8 cellular contexts compared by ENCODE assay signal in the genomic region with DNA sequence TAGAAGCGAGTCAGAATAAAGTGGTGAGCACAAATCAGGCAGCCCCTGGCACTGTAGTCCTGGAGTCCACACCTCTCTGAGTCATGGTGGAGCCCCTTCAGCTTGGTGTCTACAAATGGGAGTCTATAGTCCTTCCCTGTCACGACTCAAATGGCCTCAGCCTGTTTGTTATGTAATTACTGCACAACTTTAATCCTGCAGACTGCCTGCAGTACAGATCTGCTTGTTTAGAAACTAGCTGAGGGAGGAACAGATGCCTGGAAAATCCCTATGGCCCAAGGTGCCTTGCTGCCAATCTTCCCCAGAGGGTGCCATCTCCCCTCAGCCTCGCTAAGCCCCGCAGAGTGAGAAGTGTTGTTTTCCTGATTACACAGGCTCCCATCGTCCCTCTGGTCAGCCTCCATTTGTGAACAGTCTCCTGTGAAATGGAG. TPM values are rescaled to one million over a fixed set of nuclear protein-coding genes. Genes with fewer than 3 reads are reported as not detected.
DNase-seq lines count a peak whose midpoint lies in the region; ATAC-seq and TF ChIP-seq lines count a peak whose summit lies in the region.

No MANE protein-coding gene starts in this region.

- TF ChIP-seq CTCF in HCT116 (IDR thresholded peaks at IDR 0.05 in 2 of 3, conservative IDR thresholded peaks at IDR 0.05 in 1 of 3; ENCODE audit: borderline replicate concordance in 1 of 3, insufficient read depth in 1 of 3, low read depth in 2 of 3, low read length in 2 of 3) (no peak), Panc1 (IDR thresholded peaks at IDR 0.05) (no peak), RWPE1 (conservative IDR thresholded peaks at IDR 0.05; ENCODE audit: low read depth) (no peak), BE2C (IDR thresholded peaks at IDR 0.05; ENCODE audit: low read depth, low read length) (no peak)

- H3K4me2 ChIP-seq in HCT116 (ENCODE audit: low read length): no peak overlapping the region

- H3K4me3 ChIP-seq in HCT116 (replicated peaks in 1 of 2; ENCODE audit: low read depth in 1 of 2, low read length in 2 of 2): no peak overlapping the region
- H3K4me3 ChIP-seq in Panc1 (ENCODE audit: low read depth in 2 of 2, low read length in 2 of 2): no peak overlapping the region
- no peak overlapping the region for H3K4me3 ChIP-seq in BE2C (ENCODE audit: low read depth, low read length)

- H2AFZ ChIP-seq in HCT116 (ENCODE audit: low read depth, low read length, poor library complexity, severe bottlenecking): no peak overlapping the region

- no peak for TF ChIP-seq POLR2A in HCT116 (IDR thresholded peaks at IDR 0.05; ENCODE audit: borderline replicate concordance, extremely low read depth, insufficient read depth, insufficient read length)

- ATAC-seq in HCT116 (peak; percentile 35), Panc1 (peak; percentile 33; the same call in 1 of the 2 replicates), sciatic nerve (peak; percentile 16)

- in situ Hi-C loops in Panc1 (cut with HindIII; ENCODE audit: low pct_unique_long_range_greater_than_20kb, low sequenced_read_pairs): no loop called here

- no peaks in the 10 kb centered on the region for H4K20me1 ChIP-seq in HCT116 (ENCODE audit: insufficient read depth)

- H3K27me3 ChIP-seq in HCT116 (ENCODE audit: insufficient read depth, low read length) (no peaks in the 10 kb centered on the region), Panc1 (ENCODE audit: control insufficient read depth, insufficient read depth, low read length) (no peaks in the 10 kb centered on the region), BE2C (no peaks in the 10 kb centered on the region)

- H3K9ac ChIP-seq in HCT116 (ENCODE audit: low read length): no peak overlapping the region

- H3K9me2 ChIP-seq in HCT116 (ENCODE audit: insufficient read depth): no peaks in the 10 kb centered on the region

- H3K36me3 ChIP-seq in HCT116 (ENCODE audit: control insufficient read depth in 1 of 2, insufficient read depth in 2 of 2, low read length in 2 of 2): peaks cover 8% of the 10 kb centered on the region in 2 experiments; a peak in 1 of 4 replicates
- no peaks in the 10 kb centered on the region for H3K36me3 ChIP-seq in Panc1 (ENCODE audit: control insufficient read depth, insufficient read depth, low read length)
- H3K36me3 ChIP-seq in BE2C: no peaks in the 10 kb centered on the region

- peaks cover 0 to 6% of the 10 kb centered on the region in 2 experiments; a peak in 1 of 4 replicates for H3K4me1 ChIP-seq in HCT116 (ENCODE audit: control insufficient read depth in 1 of 2, insufficient read depth in 2 of 2, low read length in 2 of 2)
- no peaks in the 10 kb centered on the region for H3K4me1 ChIP-seq in Panc1 (ENCODE audit: control insufficient read depth, insufficient read depth, low read length)
- H3K4me1 ChIP-seq in BE2C: no peaks in the 10 kb centered on the region

- POLR2A ChIA-PET in HCT116 (lab: Charles Lee) (interaction anchor here (0.8 kb wide), 1 partner anchor 439 kb away, joined by 3 read pairs; no protein-coding TSS in a partner anchor), Panc1 (lab: Charles Lee) (no interaction called here), RWPE1 (lab: Yijun Ruan, JAX; ENCODE audit: low non-redundant PET) (no interaction called here)

- H3K9me3 ChIP-seq in HCT116 (ENCODE audit: control insufficient read depth in 1 of 2, insufficient read depth in 1 of 2, low read depth in 1 of 2, low read length in 2 of 2) (no peaks in the 10 kb centered on the region), Panc1 (ENCODE audit: control insufficient read depth, insufficient read depth, low read depth, low read length) (no peaks in the 10 kb centered on the region), BE2C (no peaks in the 10 kb centered on the region)

- no peaks in the 10 kb centered on the region for H3K79me2 ChIP-seq in HCT116 (ENCODE audit: insufficient read depth, low read length)

- intact Hi-C loops in HCT116 (cut with micrococcal nuclease) (loop anchor here (5.0 to 10.0 kb wide), 2 partner anchors 275 to 618 kb away; no protein-coding TSS in a partner anchor), Panc1 (cut with micrococcal nuclease; ENCODE audit: unreplicated experiment) (loop anchor here (10.0 kb wide), 1 partner anchor 435 kb away; a partner anchor contains a TSS), sciatic nerve (cut with DNase I) (loop anchor here (2.0 to 5.0 kb wide), 2 partner anchors 139 to 177 kb away; no protein-coding TSS in a partner anchor)

- no peak for TF ChIP-seq RAD21 in HCT116 (IDR thresholded peaks at IDR 0.05; ENCODE audit: low read depth)

- CTCF ChIA-PET in HCT116 (lab: Charles Lee) (interaction anchor here (0.9 to 2.7 kb wide), 16 partner anchors 9 to 488 kb away, joined by 3 to 38 read pairs (median 4); a partner anchor contains a TSS), Panc1 (lab: Charles Lee) (interaction anchor here (0.9 to 3.0 kb wide), 3 partner anchors 139 to 438 kb away, joined by 4 to 19 read pairs (median 4); no protein-coding TSS in a partner anchor), RWPE1 (lab: Yijun Ruan, JAX) (interaction anchor here (0.8 to 3.4 kb wide), 4 partner anchors 54 to 432 kb away, joined by 3 to 34 read pairs (median 4); a partner anchor contains a TSS)

- RAD21 ChIA-PET in HCT116 (lab: Charles Lee; ENCODE audit: low non-redundant PET in 1 of 2, low total read pairs in 2 of 2, uncharacterized antibody in 2 of 2, unreplicated experiment in 2 of 2): interaction anchor here (0.6 to 1.7 kb wide), 5 partner anchors 137 to 439 kb away, joined by 3 to 5 read pairs (median 5); no protein-coding TSS in a partner anchor

- BruUV-seq in HCT116 (replicated peaks; lab: Mats Ljungman, UMichigan) (no TSS peak), Panc1 (replicated peaks; lab: Mats Ljungman, UMichigan) (no TSS peak)

- H3K27ac ChIP-seq in HCT116 (ENCODE audit: low read depth, low read length) (no peak overlapping the region), Panc1 (ENCODE audit: low read length) (no peak overlapping the region), RWPE1 (no peak overlapping the region)

- no peak for DNase-seq in HCT116 (ENCODE audit: low read depth, low spot score)
- DNase-seq in Panc1 (ENCODE audit: low read depth, low spot score): no peak
- peak; percentile 23 for DNase-seq in foreskin melanocyte
- DNase-seq in sciatic nerve (ENCODE audit: low spot score): peak; percentile 47
- DNase-seq in RKO (ENCODE audit: low spot score): no peak
- no peak for DNase-seq in HuH-7 (ENCODE audit: low spot score)
- no peak for DNase-seq in RWPE1 (ENCODE audit: low spot score)
- DNase-seq in BE2C: no peak

TF ChIP-seq in HCT116, 20 proteins besides CTCF, POLR2A, EP300 and RAD21:
- TF ChIP-seq, protein P1, sequence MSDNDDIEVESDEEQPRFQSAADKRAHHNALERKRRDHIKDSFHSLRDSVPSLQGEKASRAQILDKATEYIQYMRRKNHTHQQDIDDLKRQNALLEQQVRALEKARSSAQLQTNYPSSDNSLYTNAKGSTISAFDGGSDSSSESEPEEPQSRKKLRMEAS (IDR thresholded peaks at IDR 0.05): 0 out of 2 replicates have a peak, but pooled peaks have one; percentile 6
- TF ChIP-seq FOSL1 (IDR thresholded peaks at IDR 0.05; ENCODE audit: low read depth) (no peak), ZFX (IDR thresholded peaks at IDR 0.05) (no peak), YY1 (IDR thresholded peaks at IDR 0.05; ENCODE audit: extremely low read depth, insufficient replicate concordance, low read depth, low read length) (no peak), POLR2AphosphoS5 (IDR thresholded peaks at IDR 0.05; ENCODE audit: low read depth, low read length) (no peak)

RNA-seq across cellular contexts. Expression of a gene that starts 3.9 kb away (rescaled TPM):
- total RNA-seq in HCT116 (2021; ENCODE audit: unreplicated experiment) (not detected), Panc1 (2021; ENCODE audit: unreplicated experiment) (not detected), sciatic nerve (0.49 TPM)
- polyA plus RNA-seq in HCT116 (2012): 0.09 TPM in 1 of 2 replicates, not detected in the other
- 0.12 TPM for polyA plus RNA-seq in Panc1 (2012; ENCODE audit: insufficient read length)
- polyA plus RNA-seq in BE2C (2012; ENCODE audit: insufficient read depth, insufficient read length, low read depth): not detected

RNA-seq across cellular contexts. Expression of a gene that starts 53.0 kb away (rescaled TPM):
- total RNA-seq in HCT116 (2021; ENCODE audit: unreplicated experiment) (not detected), Panc1 (2021; ENCODE audit: unreplicated experiment) (not detected), sciatic nerve (0.31 TPM)
- 0.02 and 0.04 TPM in 2 replicates for polyA plus RNA-seq in HCT116 (2012)
- polyA plus RNA-seq in Panc1 (2012; ENCODE audit: insufficient read length): not detected
- polyA plus RNA-seq in BE2C (2012; ENCODE audit: insufficient read depth, insufficient read length, low read depth): not detected

RNA-seq across cellular contexts. Expression of a gene that starts 56.3 kb away (rescaled TPM):
- total RNA-seq in HCT116 (2021; ENCODE audit: unreplicated experiment): 15.8 TPM
- polyA plus RNA-seq in HCT116 (2012): 9.1 and 11.2 TPM in 2 replicates
- 8.7 TPM for total RNA-seq in Panc1 (2021; ENCODE audit: unreplicated experiment)
- 6.7 TPM for polyA plus RNA-seq in Panc1 (2012; ENCODE audit: insufficient read length)
- 60.6 TPM for total RNA-seq in sciatic nerve
- polyA plus RNA-seq in BE2C (2012; ENCODE audit: insufficient read depth, insufficient read length, low read depth): 0.52 TPM

Comparison
In these comparisons a context has a peak if more than half of its experiments do, and no peak if none do; other contexts are left out.
1. DNase-seq: peak in foreskin melanocyte (single experiment) and sciatic nerve (single experiment); none in HCT116 (single experiment), Panc1 (single experiment), RKO (single experiment), HuH-7 (single experiment), RWPE1 (single experiment) and BE2C (single experiment).
2. Peak in every context shown above with its lines, with median percentiles within 50 percentile points of each other: ATAC-seq.